In the genomic region with DNA sequence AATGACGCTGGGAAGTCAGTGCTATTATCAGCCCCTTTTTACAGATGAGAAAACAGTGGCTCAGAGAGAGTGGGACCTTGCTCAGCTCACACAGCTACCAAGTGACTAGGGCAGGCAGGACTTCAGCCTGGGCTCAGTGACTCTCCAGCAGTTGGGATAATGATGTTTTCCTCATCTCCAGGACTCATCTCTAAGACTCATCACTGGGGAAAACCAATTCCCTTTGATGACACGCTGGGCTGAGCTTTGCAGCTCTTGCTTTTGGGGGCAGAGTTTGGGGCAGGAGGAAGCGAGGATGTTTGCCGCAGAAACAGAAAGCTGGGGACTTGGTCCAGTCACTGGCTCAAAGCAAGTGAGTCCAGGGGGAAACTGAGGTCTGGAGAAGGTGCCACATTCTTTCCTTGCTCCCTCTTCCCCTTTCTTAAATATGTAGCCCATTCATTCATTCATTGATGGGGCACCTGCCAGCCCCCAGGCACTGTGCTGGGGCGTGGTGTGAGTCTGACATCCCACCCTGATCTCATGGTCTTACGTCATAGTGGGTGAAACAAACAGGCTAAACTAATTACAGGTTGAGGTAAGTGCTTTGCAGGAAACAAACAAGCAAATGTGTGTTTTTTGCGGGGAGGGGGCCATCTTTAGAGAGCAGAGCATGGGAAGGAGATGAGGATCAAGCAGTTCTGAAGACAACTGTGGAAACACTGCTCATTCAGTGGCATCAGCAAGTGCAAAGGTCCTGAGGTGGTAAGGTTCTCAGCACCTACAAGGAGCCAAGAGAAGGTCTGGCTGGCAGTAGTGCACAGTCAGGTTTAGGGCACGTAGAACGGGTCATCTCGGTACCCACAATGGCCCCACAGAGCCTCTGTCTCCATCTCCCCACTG, we compare ENCODE assay signal across 20 cellular contexts.
"Had no signal": no experiment of that assay in that cellular context is flagged by ENCODE, and none has a peak within 500 bp of the region (broad histone marks: within the 10 kb centered on the region; RNA-seq: fewer than 3 reads in every experiment).

No MANE protein-coding gene starts in this region.

- H3K4me1 ChIP-seq: gastrocnemius medialis, parathyroid adenoma, sigmoid colon, testis had no signal

- DNase-seq: activated B cell treated with CpG ODN at 0.5 μM for 24 hours; activated CD4-positive, alpha-beta memory T cell treated with anti-CD3 and anti-CD28 coated beads, Interleukin-2, amount 10 ng/mL, durations not matched to agents 7 days and 5 days; activated CD4-positive, alpha-beta T cell treated with anti-CD3 and anti-CD28 coated beads for 36 hours; activated gamma-delta T cell treated with Interleukin-2 at 50 U/mL for 16 hours; activated T-cell treated with anti-CD3 and anti-CD28 coated beads, Interleukin-2, amount 50 U/mL, for 72 hours; brain microvascular endothelial cell; caudate nucleus; dermis blood vessel endothelial cell; effector CD8-positive, alpha-beta T cell; gastrocnemius medialis; hippocampal formation; left cardiac atrium; nephron progenitor cell; nucleus accumbens; sigmoid colon; stimulated activated CD4-positive, alpha-beta T cell treated with anti-CD3 and anti-CD28 coated beads, Interleukin-15, amount 100 ng/mL, for 24 hours; T-helper 9 cell; testis had no signal

- H3K27me3 ChIP-seq: brain microvascular endothelial cell, gastrocnemius medialis, sigmoid colon, testis had no signal

- H3K9me3 ChIP-seq: gastrocnemius medialis, sigmoid colon, testis had no signal

- H3K27ac ChIP-seq: brain microvascular endothelial cell, gastrocnemius medialis, parathyroid adenoma, sigmoid colon, testis had no signal

- H3K4me3 ChIP-seq: gastrocnemius medialis, sigmoid colon, smooth muscle cell, testis had no signal

- H3K36me3 ChIP-seq: brain microvascular endothelial cell, gastrocnemius medialis, sigmoid colon had no signal
